ENCODE assay signal across 8 cellular contexts in genomic region chr17:9389116-9389515, GRCh38.
DNase-seq lines count a peak whose midpoint lies in the region; ATAC-seq and TF ChIP-seq lines count a peak whose summit lies in the region.

No MANE protein-coding gene starts in this region.

- H3K27ac Mint-ChIP-seq in activated B cell treated with CpG ODN at 0.5 μM for 24 hours (no peak overlapping the region), natural killer cell (peak overlapping the region in 1 of 2 donors; percentile 36), CD14-positive monocyte (no peak overlapping the region)

- TF ChIP-seq CTCF in activated B cell treated with CpG ODN at 0.5 μM for 24 hours (IDR thresholded peaks at IDR 0.05): no peak
- TF ChIP-seq CTCF in natural killer cell (IDR thresholded peaks at IDR 0.05): no peak
- no peak for TF ChIP-seq CTCF in CD14-positive monocyte (IDR thresholded peaks at IDR 0.05)

- CTCF ChIA-PET in activated B cell treated with CpG ODN at 0.5 μM for 24 hours (lab: Charles Lee): no interaction called here

- POLR2A ChIA-PET in activated B cell treated with CpG ODN at 0.5 μM for 24 hours (lab: Charles Lee): no interaction called here

- peaks cover 11% of the 10 kb centered on the region for H3K4me1 Mint-ChIP-seq in activated B cell treated with CpG ODN at 0.5 μM for 24 hours
- H3K4me1 Mint-ChIP-seq in natural killer cell: peaks cover 14 to 25% of the 10 kb centered on the region in 2 donors
- peaks cover 2% of the 10 kb centered on the region for H3K4me1 Mint-ChIP-seq in CD14-positive monocyte

- H3K4me3 Mint-ChIP-seq in activated B cell treated with CpG ODN at 0.5 μM for 24 hours: no peak overlapping the region
- H3K4me3 Mint-ChIP-seq in natural killer cell: no peak overlapping the region
- H3K4me3 Mint-ChIP-seq in CD14-positive monocyte: no peak overlapping the region

- peaks cover 19% of the 10 kb centered on the region for H3K9me3 Mint-ChIP-seq in activated B cell treated with CpG ODN at 0.5 μM for 24 hours
- H3K9me3 Mint-ChIP-seq in natural killer cell: peaks cover 9 to 11% of the 10 kb centered on the region in 2 donors
- peaks cover 7 to 23% (median 15%) of the 10 kb centered on the region in 7 donors for H3K9me3 Mint-ChIP-seq in CD14-positive monocyte

- intact Hi-C loops in activated B cell treated with CpG ODN at 0.5 μM for 24 hours (cut with micrococcal nuclease) (no loop called here), natural killer cell (cut with micrococcal nuclease) (no loop called here), CD14-positive monocyte (cut with micrococcal nuclease) (no loop called here)

- DNase-seq in activated CD4-positive, CD25-positive, alpha-beta regulatory T cell (lab: John Stamatoyannopoulos, UW): no peak
- DNase-seq in activated B cell treated with CpG ODN at 0.5 μM for 24 hours (no peak), natural killer cell (no peak), NCI-H446 treated with DMSO at 0.1 percent for 48 hours (lab: John Stamatoyannopoulos, UW) (no peak), CD14-positive monocyte (ENCODE audit: low spot score) (no peak)

- peak; percentile 75 to 84 for ATAC-seq in activated CD4-positive, CD25-positive, alpha-beta regulatory T cell treated with anti-CD3 and anti-CD28 coated beads, Interleukin-2, amount 50 U/mL, for 24 hours
- peak; percentile 81 for ATAC-seq in HG02870 (IDR thresholded peaks at IDR 0.05; ENCODE audit: unreplicated experiment)
- peak; percentile 25 for ATAC-seq in activated B cell treated with CpG ODN at 0.5 μM for 24 hours (ENCODE audit: low read depth)
- ATAC-seq in natural killer cell: peak; percentile 10 to 75 (median 36)
- no peak for ATAC-seq in GM18909 (IDR thresholded peaks at IDR 0.05; ENCODE audit: poor library complexity, unreplicated experiment)

- H3K27me3 Mint-ChIP-seq in activated B cell treated with CpG ODN at 0.5 μM for 24 hours (no peaks in the 10 kb centered on the region), natural killer cell (ENCODE audit: low read depth in 2 of 2) (no peaks in the 10 kb centered on the region), CD14-positive monocyte (ENCODE audit: low read depth in 3 of 3) (peaks cover 0 to 3% (median 0%) of the 10 kb centered on the region in 3 donors)

- H3K36me3 Mint-ChIP-seq in activated B cell treated with CpG ODN at 0.5 μM for 24 hours (ENCODE audit: low read depth) (peaks cover 28% of the 10 kb centered on the region), natural killer cell (peaks cover 26% of the 10 kb centered on the region), CD14-positive monocyte (peaks cover 16 to 37% of the 10 kb centered on the region in 2 donors)
